Comparison of ENCODE assay signal across 21 cellular contexts in the genomic region with DNA sequence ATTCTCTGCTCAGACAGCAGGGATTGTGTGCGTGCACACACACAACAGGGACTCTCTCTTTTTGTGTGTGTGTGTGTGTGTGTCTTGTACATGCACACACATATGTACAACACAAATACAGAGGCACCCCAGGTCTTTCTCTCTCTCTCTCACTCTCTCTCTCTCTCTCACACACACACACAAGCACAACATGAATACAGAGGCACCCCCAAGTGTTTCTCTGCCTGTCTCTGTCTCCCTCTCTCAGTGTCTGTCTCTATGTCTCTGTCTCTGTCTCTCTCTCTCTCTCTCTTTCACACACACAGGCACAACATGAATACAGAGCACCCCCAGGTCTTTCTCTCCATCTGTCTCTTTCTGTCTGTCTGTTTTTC. TPM values are rescaled to one million over a fixed set of nuclear protein-coding genes. Genes with fewer than 3 reads are reported as not detected.
"Had no signal": no experiment of that assay in that cellular context is flagged by ENCODE, and none has a peak within 500 bp of the region (broad histone marks: within the 10 kb centered on the region; RNA-seq: fewer than 3 reads in every experiment).

No MANE protein-coding gene starts in this region.

- H3K9me3 Mint-ChIP-seq: activated CD4-positive, alpha-beta memory T cell treated with anti-CD3 and anti-CD28 coated beads for 36 hours; activated naive CD8-positive, alpha-beta T cell treated with anti-CD3 and anti-CD28 coated beads for 36 hours; activated T-helper 2 cell treated with anti-CD3 and anti-CD28 coated beads, Interferon-gamma antibody, Interleukin-2, Interleukin-4, amounts not matched to agents 10 μg/mL and 5 μg/mL and 100 μg/mL, durations not matched to agents 14 hours and 24 hours and 36 hours had no signal

- H3K36me3 Mint-ChIP-seq: activated CD4-positive, alpha-beta memory T cell treated with anti-CD3 and anti-CD28 coated beads for 36 hours; activated naive CD8-positive, alpha-beta T cell treated with anti-CD3 and anti-CD28 coated beads for 36 hours had no signal

- FAIRE-seq: bronchial epithelial cell had no signal

- H3K4me3 ChIP-seq: ovary had no signal

- H3K27ac Mint-ChIP-seq: activated CD4-positive, alpha-beta memory T cell treated with anti-CD3 and anti-CD28 coated beads for 36 hours; activated CD8-positive, alpha-beta memory T cell treated with anti-CD3 and anti-CD28 coated beads, Interleukin-2, amount 10 ng/mL, durations not matched to agents 7 days and 5 days; activated naive CD8-positive, alpha-beta T cell treated with anti-CD3 and anti-CD28 coated beads for 36 hours; activated T-helper 2 cell treated with anti-CD3 and anti-CD28 coated beads, Interferon-gamma antibody, Interleukin-2, Interleukin-4, amounts not matched to agents 10 μg/mL and 5 μg/mL and 100 μg/mL, durations not matched to agents 14 hours and 24 hours and 36 hours; stimulated activated naive CD8-positive, alpha-beta T cell treated with anti-CD3 and anti-CD28 coated beads, Interleukin-15, Interleukin-2, amounts not matched to agents 100 ng/mL and 50 ng/mL, for 24 hours had no signal

- H3K4me3 Mint-ChIP-seq: activated CD4-positive, alpha-beta memory T cell treated with anti-CD3 and anti-CD28 coated beads for 36 hours; activated CD8-positive, alpha-beta memory T cell treated with anti-CD3 and anti-CD28 coated beads, Interleukin-2, amount 10 ng/mL, durations not matched to agents 7 days and 5 days; activated naive CD8-positive, alpha-beta T cell treated with anti-CD3 and anti-CD28 coated beads for 36 hours; neural crest cell; stimulated activated naive CD8-positive, alpha-beta T cell treated with anti-CD3 and anti-CD28 coated beads, Interleukin-15, Interleukin-2, amounts not matched to agents 100 ng/mL and 50 ng/mL, for 24 hours had no signal

- H3K4me1 Mint-ChIP-seq: activated CD8-positive, alpha-beta memory T cell treated with anti-CD3 and anti-CD28 coated beads, Interleukin-2, amount 10 ng/mL, durations not matched to agents 7 days and 5 days; activated naive CD8-positive, alpha-beta T cell treated with anti-CD3 and anti-CD28 coated beads for 36 hours had no signal

- H3K36me3 ChIP-seq: gastrocnemius medialis, left ventricle myocardium inferior, ovary, sigmoid colon, spleen, suprapubic skin, upper lobe of left lung had no signal

- DNase-seq: activated CD4-positive, alpha-beta memory T cell treated with anti-CD3 and anti-CD28 coated beads for 36 hours; activated CD8-positive, alpha-beta memory T cell treated with anti-CD3 and anti-CD28 coated beads, Interleukin-2, amount 10 ng/mL, durations not matched to agents 7 days and 5 days; activated naive CD8-positive, alpha-beta T cell treated with anti-CD3 and anti-CD28 coated beads for 36 hours; activated T-cell treated with anti-CD3 and anti-CD28 coated beads, Interleukin-2, amount 50 U/mL, for 1 hour; aorta; dermis blood vessel endothelial cell; gastrocnemius medialis; left ventricle myocardium inferior; mesenchymal stem cell; sigmoid colon; spleen had no signal

- H3K27me3 ChIP-seq: ovary had no signal

- ATAC-seq: activated CD8-positive, alpha-beta memory T cell treated with anti-CD3 and anti-CD28 coated beads, Interleukin-2, amount 10 ng/mL, durations not matched to agents 7 days and 5 days; gastrocnemius medialis had no signal

- H3K9me3 ChIP-seq: gastrocnemius medialis, left ventricle myocardium inferior, ovary, suprapubic skin, upper lobe of left lung had no signal

- H3K27ac ChIP-seq: gastrocnemius medialis, left ventricle myocardium inferior, ovary, sigmoid colon, spleen, suprapubic skin, upper lobe of left lung, VCaP had no signal

RNA-seq across cellular contexts. Expression of a gene that starts 0.7 kb away (rescaled TPM):
- total RNA-seq: activated CD8-positive, alpha-beta memory T cell treated with anti-CD3 and anti-CD28 coated beads, Interleukin-2, amount 10 ng/mL, durations not matched to agents 7 days and 5 days; activated naive CD8-positive, alpha-beta T cell treated with anti-CD3 and anti-CD28 coated beads for 36 hours; activated T-helper 2 cell treated with anti-CD3 and anti-CD28 coated beads, Interferon-gamma antibody, Interleukin-2, Interleukin-4, amounts not matched to agents 10 μg/mL and 5 μg/mL and 100 μg/mL, durations not matched to agents 14 hours and 24 hours and 36 hours; bronchial epithelial cell; dermis blood vessel endothelial cell; epithelial cell of proximal tubule; left ventricle myocardium inferior; neural crest cell; T-helper 1 cell treated with Interleukin-12 subunit alpha and Interleukin-12 subunit beta and Interleukin-4 antibody, amounts not matched to agents 30 ng/mL and 1 ng/mL, for 36 hours had no signal
